ENCODE assay signal across 1 cellular context in the genomic region with DNA sequence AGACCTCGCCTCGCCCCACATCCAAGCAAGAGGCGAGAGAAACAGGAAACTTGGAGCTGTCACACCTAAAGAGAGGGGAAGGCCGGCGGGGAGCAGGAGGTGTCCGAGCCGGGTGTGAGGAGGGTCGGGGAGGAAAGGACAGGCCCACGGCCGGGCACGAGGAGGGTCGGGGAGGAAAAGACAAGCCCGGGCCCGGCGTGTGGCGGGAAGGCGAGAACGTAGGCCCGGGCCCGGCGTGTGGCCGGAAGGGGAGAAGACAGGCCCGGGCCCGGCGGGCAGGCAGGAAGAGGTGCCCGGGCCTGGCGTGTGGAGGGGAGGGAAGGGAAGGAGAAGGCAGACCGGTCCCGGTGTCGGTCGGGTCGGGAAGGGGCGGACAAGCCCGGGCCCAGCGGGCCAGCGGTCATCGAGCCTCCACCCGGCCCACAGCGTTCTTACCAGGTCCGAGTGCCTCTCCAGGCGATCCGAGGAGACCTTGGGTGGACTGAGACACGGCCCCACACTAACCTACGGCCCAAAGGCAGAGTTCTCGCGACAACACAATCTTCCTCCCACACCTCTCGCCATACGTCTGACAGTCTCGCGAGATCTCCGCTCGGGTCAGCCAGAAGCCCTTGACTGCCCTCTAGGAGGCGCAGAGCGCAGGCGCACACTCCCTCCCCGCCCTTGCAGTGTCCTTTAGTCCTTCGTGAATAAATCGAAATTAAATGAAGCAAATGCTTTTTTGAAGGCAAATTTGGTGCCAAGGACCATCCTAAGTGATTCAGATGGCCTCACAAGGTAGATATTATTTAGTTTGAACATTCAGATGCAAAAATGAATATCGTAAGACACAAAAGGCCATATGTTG.
A peak's percentile ranks its signal among the peaks of the same experiment; 100 is the strongest.
TF ChIP-seq lines count a peak whose summit lies in the region.

A gene (minus strand): TSS at position 533 of the 847 bp plus-strand sequence. CDS start 13,943 bp downstream, outside the sequence.

TF ChIP-seq in HEK293, 187 proteins besides CTCF, POLR2A, EP300 and RAD21 (continued from another document and continues in another):
- TF ChIP-seq, protein P1, sequence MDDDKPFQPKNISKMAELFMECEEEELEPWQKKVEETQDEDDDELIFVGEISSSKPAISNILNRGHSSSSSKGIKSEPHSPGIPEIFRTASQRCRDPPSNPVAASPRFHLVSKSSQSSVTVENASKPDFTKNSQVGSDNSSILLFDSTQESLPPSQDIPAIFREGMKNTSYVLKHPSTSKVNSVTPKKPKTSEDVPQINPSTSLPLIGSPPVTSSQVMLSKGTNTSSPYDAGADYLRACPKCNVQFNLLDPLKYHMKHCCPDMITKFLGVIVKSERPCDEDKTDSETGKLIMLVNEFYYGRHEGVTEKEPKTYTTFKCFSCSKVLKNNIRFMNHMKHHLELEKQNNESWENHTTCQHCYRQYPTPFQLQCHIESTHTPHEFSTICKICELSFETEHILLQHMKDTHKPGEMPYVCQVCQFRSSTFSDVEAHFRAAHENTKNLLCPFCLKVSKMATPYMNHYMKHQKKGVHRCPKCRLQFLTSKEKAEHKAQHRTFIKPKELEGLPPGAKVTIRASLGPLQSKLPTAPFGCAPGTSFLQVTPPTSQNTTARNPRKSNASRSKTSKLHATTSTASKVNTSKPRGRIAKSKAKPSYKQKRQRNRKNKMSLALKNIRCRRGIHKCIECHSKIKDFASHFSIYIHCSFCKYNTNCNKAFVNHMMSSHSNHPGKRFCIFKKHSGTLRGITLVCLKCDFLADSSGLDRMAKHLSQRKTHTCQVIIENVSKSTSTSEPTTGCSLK (tag by site-specific recombination; IDR thresholded peaks at IDR 0.05): no peak
- TF ChIP-seq EGR2 (tag by site-specific recombination; IDR thresholded peaks at IDR 0.05; ENCODE audit: low read depth) (peak; percentile 75), GFI1B (tag by site-specific recombination; IDR thresholded peaks at IDR 0.05) (no peak; the same call in 1 of the 2 replicates), ZFP41 (tag by site-specific recombination; IDR thresholded peaks at IDR 0.05; ENCODE audit: borderline replicate concordance) (no peak), SP2 (tag by site-specific recombination; IDR thresholded peaks at IDR 0.05) (peak; percentile 69), ZNF585B (tag by site-specific recombination; IDR thresholded peaks at IDR 0.05) (no peak), SP3 (tag by site-specific recombination; IDR thresholded peaks at IDR 0.05) (peak; percentile 54), IKZF3 (tag by site-specific recombination; IDR thresholded peaks at IDR 0.05) (no peak), ZNF266 (tag by site-specific recombination; IDR thresholded peaks at IDR 0.05; ENCODE audit: low read depth) (no peak), KLF9 (tag by site-specific recombination; IDR thresholded peaks at IDR 0.05; ENCODE audit: low read depth) (peak; percentile 45; the same call in 1 of the 2 replicates), BCL11A (tag by site-specific recombination; IDR thresholded peaks at IDR 0.05; ENCODE audit: low read depth) (peak; percentile 56; the same call in 1 of the 2 replicates), SCRT1 (tag by site-specific recombination; IDR thresholded peaks at IDR 0.05; ENCODE audit: borderline replicate concordance) (no peak), ZNF561 (tag by site-specific recombination; IDR thresholded peaks at IDR 0.05; ENCODE audit: borderline replicate concordance) (no peak), ZNF114 (tag by site-specific recombination; IDR thresholded peaks at IDR 0.05) (no peak), ZNF843 (tag by site-specific recombination; IDR thresholded peaks at IDR 0.05) (peak; percentile 67), ZNF785 (tag by site-specific recombination; IDR thresholded peaks at IDR 0.05) (no peak), ZFP3 (tag by site-specific recombination; IDR thresholded peaks at IDR 0.05; ENCODE audit: low read depth) (no peak), ZNF311 (tag by site-specific recombination; IDR thresholded peaks at IDR 0.05; ENCODE audit: borderline replicate concordance) (no peak), ZFHX2 (tag by site-specific recombination; conservative IDR thresholded peaks at IDR 0.05) (peak; percentile 80), KLF8 (tag by site-specific recombination; IDR thresholded peaks at IDR 0.05) (peak; percentile 88), ZNF600 (tag by site-specific recombination; IDR thresholded peaks at IDR 0.05) (peak; percentile 91), ZNF16 (tag by site-specific recombination; IDR thresholded peaks at IDR 0.05; ENCODE audit: low read depth) (no peak), REPIN1 (tag by site-specific recombination; IDR thresholded peaks at IDR 0.05; ENCODE audit: low read depth) (peak; percentile 97; the same call in 1 of the 2 replicates), ZBTB7A (tag by site-specific recombination; IDR thresholded peaks at IDR 0.05; ENCODE audit: low read depth) (0 out of 2 replicates have a peak, but pooled peaks have one; percentile 53), ZSCAN16 (tag by site-specific recombination; IDR thresholded peaks at IDR 0.05) (peak; percentile 76), ZNF660 (tag by site-specific recombination; IDR thresholded peaks at IDR 0.05) (no peak; the same call in 1 of the 2 replicates), ZBTB20 (tag by site-specific recombination; IDR thresholded peaks at IDR 0.05) (peak; percentile 98), ZNF558 (tag by site-specific recombination; IDR thresholded peaks at IDR 0.05) (no peak), ZNF76 (tag by site-specific recombination; IDR thresholded peaks at IDR 0.05; ENCODE audit: borderline replicate concordance, low read depth) (peak; percentile 56; the same call in 1 of the 2 replicates), ZBTB48 (tag by site-specific recombination; IDR thresholded peaks at IDR 0.05) (peak; percentile 81), ZNF571 (tag by site-specific recombination; IDR thresholded peaks at IDR 0.05) (no peak), ZNF514 (tag by site-specific recombination; IDR thresholded peaks at IDR 0.05) (no peak), ZNF404 (tag by site-specific recombination; IDR thresholded peaks at IDR 0.05) (no peak), ZNF791 (tag by site-specific recombination; IDR thresholded peaks at IDR 0.05) (no peak), ZBTB8A (tag by site-specific recombination; IDR thresholded peaks at IDR 0.05) (peak; percentile 76)
- TF ChIP-seq, protein P2, sequence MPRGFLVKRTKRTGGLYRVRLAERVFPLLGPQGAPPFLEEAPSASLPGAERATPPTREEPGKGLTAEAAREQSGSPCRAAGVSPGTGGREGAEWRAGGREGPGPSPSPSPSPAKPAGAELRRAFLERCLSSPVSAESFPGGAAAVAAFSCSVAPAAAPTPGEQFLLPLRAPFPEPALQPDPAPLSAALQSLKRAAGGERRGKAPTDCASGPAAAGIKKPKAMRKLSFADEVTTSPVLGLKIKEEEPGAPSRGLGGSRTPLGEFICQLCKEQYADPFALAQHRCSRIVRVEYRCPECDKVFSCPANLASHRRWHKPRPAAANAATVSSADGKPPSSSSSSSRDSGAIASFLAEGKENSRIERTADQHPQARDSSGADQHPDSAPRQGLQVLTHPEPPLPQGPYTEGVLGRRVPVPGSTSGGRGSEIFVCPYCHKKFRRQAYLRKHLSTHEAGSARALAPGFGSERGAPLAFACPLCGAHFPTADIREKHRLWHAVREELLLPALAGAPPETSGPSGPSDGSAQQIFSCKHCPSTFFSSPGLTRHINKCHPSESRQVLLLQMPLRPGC (tag by site-specific recombination; IDR thresholded peaks at IDR 0.05): peak; percentile 65; the same call in 1 of the 2 replicates
- TF ChIP-seq, protein P3, sequence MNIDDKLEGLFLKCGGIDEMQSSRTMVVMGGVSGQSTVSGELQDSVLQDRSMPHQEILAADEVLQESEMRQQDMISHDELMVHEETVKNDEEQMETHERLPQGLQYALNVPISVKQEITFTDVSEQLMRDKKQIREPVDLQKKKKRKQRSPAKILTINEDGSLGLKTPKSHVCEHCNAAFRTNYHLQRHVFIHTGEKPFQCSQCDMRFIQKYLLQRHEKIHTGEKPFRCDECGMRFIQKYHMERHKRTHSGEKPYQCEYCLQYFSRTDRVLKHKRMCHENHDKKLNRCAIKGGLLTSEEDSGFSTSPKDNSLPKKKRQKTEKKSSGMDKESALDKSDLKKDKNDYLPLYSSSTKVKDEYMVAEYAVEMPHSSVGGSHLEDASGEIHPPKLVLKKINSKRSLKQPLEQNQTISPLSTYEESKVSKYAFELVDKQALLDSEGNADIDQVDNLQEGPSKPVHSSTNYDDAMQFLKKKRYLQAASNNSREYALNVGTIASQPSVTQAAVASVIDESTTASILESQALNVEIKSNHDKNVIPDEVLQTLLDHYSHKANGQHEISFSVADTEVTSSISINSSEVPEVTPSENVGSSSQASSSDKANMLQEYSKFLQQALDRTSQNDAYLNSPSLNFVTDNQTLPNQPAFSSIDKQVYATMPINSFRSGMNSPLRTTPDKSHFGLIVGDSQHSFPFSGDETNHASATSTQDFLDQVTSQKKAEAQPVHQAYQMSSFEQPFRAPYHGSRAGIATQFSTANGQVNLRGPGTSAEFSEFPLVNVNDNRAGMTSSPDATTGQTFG (tag by site-specific recombination; IDR thresholded peaks at IDR 0.05; ENCODE audit: borderline replicate concordance): no peak
- TF ChIP-seq, protein P4, sequence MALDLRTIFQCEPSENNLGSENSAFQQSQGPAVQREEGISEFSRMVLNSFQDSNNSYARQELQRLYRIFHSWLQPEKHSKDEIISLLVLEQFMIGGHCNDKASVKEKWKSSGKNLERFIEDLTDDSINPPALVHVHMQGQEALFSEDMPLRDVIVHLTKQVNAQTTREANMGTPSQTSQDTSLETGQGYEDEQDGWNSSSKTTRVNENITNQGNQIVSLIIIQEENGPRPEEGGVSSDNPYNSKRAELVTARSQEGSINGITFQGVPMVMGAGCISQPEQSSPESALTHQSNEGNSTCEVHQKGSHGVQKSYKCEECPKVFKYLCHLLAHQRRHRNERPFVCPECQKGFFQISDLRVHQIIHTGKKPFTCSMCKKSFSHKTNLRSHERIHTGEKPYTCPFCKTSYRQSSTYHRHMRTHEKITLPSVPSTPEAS (tag by site-specific recombination; IDR thresholded peaks at IDR 0.05): no peak
- TF ChIP-seq, protein P5, sequence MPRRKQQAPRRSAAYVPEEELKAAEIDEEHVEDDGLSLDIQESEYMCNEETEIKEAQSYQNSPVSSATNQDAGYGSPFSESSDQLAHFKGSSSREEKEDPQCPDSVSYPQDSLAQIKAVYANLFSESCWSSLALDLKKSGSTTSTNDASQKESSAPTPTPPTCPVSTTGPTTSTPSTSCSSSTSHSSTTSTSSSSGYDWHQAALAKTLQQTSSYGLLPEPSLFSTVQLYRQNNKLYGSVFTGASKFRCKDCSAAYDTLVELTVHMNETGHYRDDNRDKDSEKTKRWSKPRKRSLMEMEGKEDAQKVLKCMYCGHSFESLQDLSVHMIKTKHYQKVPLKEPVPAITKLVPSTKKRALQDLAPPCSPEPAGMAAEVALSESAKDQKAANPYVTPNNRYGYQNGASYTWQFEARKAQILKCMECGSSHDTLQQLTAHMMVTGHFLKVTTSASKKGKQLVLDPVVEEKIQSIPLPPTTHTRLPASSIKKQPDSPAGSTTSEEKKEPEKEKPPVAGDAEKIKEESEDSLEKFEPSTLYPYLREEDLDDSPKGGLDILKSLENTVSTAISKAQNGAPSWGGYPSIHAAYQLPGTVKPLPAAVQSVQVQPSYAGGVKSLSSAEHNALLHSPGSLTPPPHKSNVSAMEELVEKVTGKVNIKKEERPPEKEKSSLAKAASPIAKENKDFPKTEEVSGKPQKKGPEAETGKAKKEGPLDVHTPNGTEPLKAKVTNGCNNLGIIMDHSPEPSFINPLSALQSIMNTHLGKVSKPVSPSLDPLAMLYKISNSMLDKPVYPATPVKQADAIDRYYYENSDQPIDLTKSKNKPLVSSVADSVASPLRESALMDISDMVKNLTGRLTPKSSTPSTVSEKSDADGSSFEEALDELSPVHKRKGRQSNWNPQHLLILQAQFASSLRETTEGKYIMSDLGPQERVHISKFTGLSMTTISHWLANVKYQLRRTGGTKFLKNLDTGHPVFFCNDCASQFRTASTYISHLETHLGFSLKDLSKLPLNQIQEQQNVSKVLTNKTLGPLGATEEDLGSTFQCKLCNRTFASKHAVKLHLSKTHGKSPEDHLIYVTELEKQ (tag by site-specific recombination; IDR thresholded peaks at IDR 0.05; ENCODE audit: borderline replicate concordance): peak; percentile 38; the same call in 1 of the 2 replicates
- TF ChIP-seq, protein P6, sequence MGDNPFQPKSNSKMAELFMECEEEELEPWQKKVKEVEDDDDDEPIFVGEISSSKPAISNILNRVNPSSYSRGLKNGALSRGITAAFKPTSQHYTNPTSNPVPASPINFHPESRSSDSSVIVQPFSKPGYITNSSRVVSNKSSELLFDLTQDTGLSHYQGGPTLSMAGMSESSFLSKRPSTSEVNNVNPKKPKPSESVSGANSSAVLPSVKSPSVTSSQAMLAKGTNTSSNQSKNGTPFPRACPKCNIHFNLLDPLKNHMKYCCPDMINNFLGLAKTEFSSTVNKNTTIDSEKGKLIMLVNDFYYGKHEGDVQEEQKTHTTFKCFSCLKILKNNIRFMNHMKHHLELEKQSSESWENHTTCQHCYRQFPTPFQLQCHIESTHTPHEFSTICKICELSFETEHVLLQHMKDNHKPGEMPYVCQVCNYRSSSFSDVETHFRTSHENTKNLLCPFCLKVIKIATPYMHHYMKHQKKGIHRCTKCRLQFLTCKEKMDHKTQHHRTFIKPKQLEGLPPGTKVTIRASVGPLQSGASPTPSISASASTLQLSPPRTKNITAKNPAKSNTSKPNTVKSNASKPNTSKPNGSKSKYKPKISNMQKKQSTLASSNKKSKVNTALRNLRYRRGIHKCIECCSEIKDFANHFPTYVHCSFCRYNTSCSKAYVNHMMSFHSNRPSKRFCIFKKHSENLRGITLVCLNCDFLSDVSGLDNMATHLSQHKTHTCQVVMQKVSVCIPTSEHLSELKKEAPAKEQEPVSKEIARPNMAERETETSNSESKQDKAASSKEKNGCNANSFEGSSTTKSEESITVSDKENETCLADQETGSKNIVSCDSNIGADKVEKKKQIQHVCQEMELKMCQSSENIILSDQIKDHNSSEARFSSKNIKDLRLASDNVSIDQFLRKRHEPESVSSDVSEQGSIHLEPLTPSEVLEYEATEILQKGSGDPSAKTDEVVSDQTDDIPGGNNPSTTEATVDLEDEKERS (tag by site-specific recombination; IDR thresholded peaks at IDR 0.05): 0 out of 2 replicates have a peak, but pooled peaks have one; percentile 41
- TF ChIP-seq, protein P7, sequence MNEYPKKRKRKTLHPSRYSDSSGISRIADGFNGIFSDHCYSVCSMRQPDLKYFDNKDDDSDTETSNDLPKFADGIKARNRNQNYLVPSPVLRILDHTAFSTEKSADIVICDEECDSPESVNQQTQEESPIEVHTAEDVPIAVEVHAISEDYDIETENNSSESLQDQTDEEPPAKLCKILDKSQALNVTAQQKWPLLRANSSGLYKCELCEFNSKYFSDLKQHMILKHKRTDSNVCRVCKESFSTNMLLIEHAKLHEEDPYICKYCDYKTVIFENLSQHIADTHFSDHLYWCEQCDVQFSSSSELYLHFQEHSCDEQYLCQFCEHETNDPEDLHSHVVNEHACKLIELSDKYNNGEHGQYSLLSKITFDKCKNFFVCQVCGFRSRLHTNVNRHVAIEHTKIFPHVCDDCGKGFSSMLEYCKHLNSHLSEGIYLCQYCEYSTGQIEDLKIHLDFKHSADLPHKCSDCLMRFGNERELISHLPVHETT (tag by site-specific recombination; IDR thresholded peaks at IDR 0.05): peak; percentile 78
- TF ChIP-seq, protein P8, sequence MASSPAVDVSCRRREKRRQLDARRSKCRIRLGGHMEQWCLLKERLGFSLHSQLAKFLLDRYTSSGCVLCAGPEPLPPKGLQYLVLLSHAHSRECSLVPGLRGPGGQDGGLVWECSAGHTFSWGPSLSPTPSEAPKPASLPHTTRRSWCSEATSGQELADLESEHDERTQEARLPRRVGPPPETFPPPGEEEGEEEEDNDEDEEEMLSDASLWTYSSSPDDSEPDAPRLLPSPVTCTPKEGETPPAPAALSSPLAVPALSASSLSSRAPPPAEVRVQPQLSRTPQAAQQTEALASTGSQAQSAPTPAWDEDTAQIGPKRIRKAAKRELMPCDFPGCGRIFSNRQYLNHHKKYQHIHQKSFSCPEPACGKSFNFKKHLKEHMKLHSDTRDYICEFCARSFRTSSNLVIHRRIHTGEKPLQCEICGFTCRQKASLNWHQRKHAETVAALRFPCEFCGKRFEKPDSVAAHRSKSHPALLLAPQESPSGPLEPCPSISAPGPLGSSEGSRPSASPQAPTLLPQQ (tag by site-specific recombination; IDR thresholded peaks at IDR 0.05): peak; percentile 90
